Comparison of ENCODE assay signal across 1 cellular context in the genomic region with DNA sequence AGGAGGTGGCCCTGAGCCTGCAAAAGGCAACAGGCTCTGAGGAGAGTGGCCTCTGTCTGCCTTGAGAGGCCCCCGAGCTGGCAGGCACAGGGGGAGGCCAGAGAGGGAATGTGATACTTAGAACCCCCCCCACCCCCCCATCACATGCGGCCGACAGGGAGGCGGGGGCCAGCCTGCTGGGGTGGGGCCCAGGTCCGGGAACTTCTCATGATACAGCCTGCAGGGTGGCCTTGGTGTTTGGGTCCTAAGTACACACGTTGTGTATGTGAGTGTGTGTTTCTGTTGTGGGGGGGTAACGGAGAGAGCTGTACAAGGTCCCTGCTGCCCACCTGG.
TF ChIP-seq lines count a peak whose summit lies in the region.

No MANE protein-coding gene starts in this region.

TF ChIP-seq in endothelial cell of umbilical vein, 7 proteins besides CTCF, POLR2A, EP300 and RAD21 (continued from another document):
- TF ChIP-seq MYC (IDR thresholded peaks at IDR 0.05; ENCODE audit: low read depth, low read length) = no peak
- TF ChIP-seq EZH2 (IDR thresholded peaks at IDR 0.05; ENCODE audit: borderline replicate concordance, low read depth, low read length, severe bottlenecking) = no peak
- no peak for TF ChIP-seq GATA2 (IDR thresholded peaks at IDR 0.05; ENCODE audit: insufficient read depth, insufficient read length, low read depth, low read length)
- TF ChIP-seq, protein P1, sequence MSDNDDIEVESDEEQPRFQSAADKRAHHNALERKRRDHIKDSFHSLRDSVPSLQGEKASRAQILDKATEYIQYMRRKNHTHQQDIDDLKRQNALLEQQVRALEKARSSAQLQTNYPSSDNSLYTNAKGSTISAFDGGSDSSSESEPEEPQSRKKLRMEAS (IDR thresholded peaks at IDR 0.05; ENCODE audit: insufficient read depth, insufficient read length) = no peak
- no peak for TF ChIP-seq JUN (IDR thresholded peaks at IDR 0.05; ENCODE audit: borderline replicate concordance, insufficient read depth, insufficient read length, low read depth)
